Comparison of ENCODE assay signal across 14 cellular contexts in genomic region chr9:127846451-127847154, GRCh38. TPM values are rescaled to one million over a fixed set of nuclear protein-coding genes. Genes with fewer than 3 reads are reported as not detected.
A peak's percentile ranks its signal among the peaks of the same experiment; 100 is the strongest.
DNase-seq lines count a peak whose midpoint lies in the region; ATAC-seq, FAIRE-seq and TF ChIP-seq lines count a peak whose summit lies in the region.
"Had no signal": no experiment of that assay in that cellular context is flagged by ENCODE, and none has a peak within 500 bp of the region (broad histone marks: within the 10 kb centered on the region; RNA-seq: fewer than 3 reads in every experiment).

No MANE protein-coding gene starts in this region.

- peak overlapping the region; percentile 34; the same call in 1 of the 2 replicates for H3K9ac ChIP-seq in BLaER1
- H3K9ac ChIP-seq in kidney (ENCODE audit: low read length in 2 of 2): peak overlapping the region; percentile 2 to 62

- H3K27ac ChIP-seq in BLaER1 (peak overlapping the region; percentile 56; the same call in 1 of the 2 replicates), kidney (ENCODE audit: low read depth in 2 of 2, low read length in 2 of 2) (peak overlapping the region; percentile 90 to 91), sigmoid colon (peak overlapping the region; percentile 6 to 66 (median 56)), PC-9 (no peak overlapping the region)

- ATAC-seq in T-helper 17 cell: no peak
- ATAC-seq: GM12878 had no signal

- no peak for TF ChIP-seq POLR2A in sigmoid colon (IDR thresholded peaks at IDR 0.05)

- CTCF ChIA-PET in PC-9 (lab: Charles Lee): no interaction called here

- no peak overlapping the region for H3K27ac Mint-ChIP-seq in T-helper 17 cell
- H3K27ac Mint-ChIP-seq: activated CD4-positive, alpha-beta memory T cell treated with anti-CD3 and anti-CD28 coated beads for 36 hours; progenitor cell of endocrine pancreas had no signal

- H4K20me1 ChIP-seq in BLaER1 (peaks cover 60% of the 10 kb centered on the region), PC-9 (ENCODE audit: insufficient read depth) (no peaks in the 10 kb centered on the region)

- H3K9me2 ChIP-seq in PC-9 (ENCODE audit: insufficient read depth): no peaks in the 10 kb centered on the region

- H3K27me3 Mint-ChIP-seq in T-helper 17 cell: no peaks in the 10 kb centered on the region
- H3K27me3 Mint-ChIP-seq: activated CD4-positive, alpha-beta memory T cell treated with anti-CD3 and anti-CD28 coated beads for 36 hours; progenitor cell of endocrine pancreas had no signal

- H3K4me3 ChIP-seq in BLaER1 (no peak overlapping the region), choroid plexus epithelial cell (ENCODE audit: low read depth, low read length) (no peak overlapping the region), kidney (ENCODE audit: low read length in 2 of 2) (peak overlapping the region in 1 of 2 donors; percentile 45), sigmoid colon (no peak overlapping the region), PC-9 (no peak overlapping the region)
- H3K4me3 ChIP-seq: GM12878 had no signal

- H3K27me3 ChIP-seq in BLaER1 (no peaks in the 10 kb centered on the region), sigmoid colon (no peaks in the 10 kb centered on the region), PC-9 (ENCODE audit: insufficient read depth, low read depth) (no peaks in the 10 kb centered on the region)

- DNase-seq in choroid plexus epithelial cell (ENCODE audit: low read depth) (peak; percentile 30), kidney (no peak), sigmoid colon (no peak), NCI-H2227 (lab: John Stamatoyannopoulos, UW; ENCODE audit: unreplicated experiment) (no peak), PC-9 (no peak), T-helper 17 cell (no peak), iPS-NIHi7 (ENCODE audit: extremely low spot score) (no peak)
- DNase-seq: activated CD4-positive, alpha-beta memory T cell treated with anti-CD3 and anti-CD28 coated beads for 36 hours; DMS79; MM.1S; OCI-M1 had no signal

- intact Hi-C loops in kidney (cut with DNase I) (no loop called here), sigmoid colon (cut with DNase I) (no loop called here), PC-9 (cut with micrococcal nuclease; ENCODE audit: unreplicated experiment) (no loop called here)

- no peaks in the 10 kb centered on the region for H3K79me2 ChIP-seq in PC-9 (ENCODE audit: low read depth)

- H3K4me1 Mint-ChIP-seq in T-helper 17 cell: no peaks in the 10 kb centered on the region

- 0 out of 2 replicates have a peak, but pooled peaks cover 4% of the 10 kb centered on the region for H3F3A ChIP-seq in PC-9 (ENCODE audit: insufficient read depth, low read depth)

- BruUV-seq in PC-9 (replicated peaks; lab: Mats Ljungman, UMichigan): no TSS peak

- 70 to 76% methylated on average over 18 of the region's 18 CpGs for WGBS in sigmoid colon, 2 donors

- H3K36me3 Mint-ChIP-seq in T-helper 17 cell (ENCODE audit: low read depth): no peaks in the 10 kb centered on the region

- H3K4me3 Mint-ChIP-seq in T-helper 17 cell: no peak overlapping the region
- H3K4me3 Mint-ChIP-seq: activated CD4-positive, alpha-beta memory T cell treated with anti-CD3 and anti-CD28 coated beads for 36 hours had no signal

- H3K9me3 ChIP-seq in BLaER1 (peaks cover 32% of the 10 kb centered on the region), kidney (ENCODE audit: control insufficient read depth in 1 of 2, low read length in 2 of 2) (peaks cover 0 to 6% of the 10 kb centered on the region in 2 donors), sigmoid colon (peaks cover 0 to 2% (median under 1%) of the 10 kb centered on the region in 4 donors), PC-9 (ENCODE audit: insufficient read depth, low read depth) (peaks cover 18% of the 10 kb centered on the region), T-helper 17 cell (ENCODE audit: control insufficient read depth, low read length, poor library complexity, severe bottlenecking) (no peaks in the 10 kb centered on the region)

- H3K36me3 ChIP-seq in BLaER1 (peaks cover 93% of the 10 kb centered on the region), kidney (ENCODE audit: control insufficient read depth in 1 of 2, insufficient read depth in 2 of 2, low read length in 2 of 2) (peaks cover 0 to 18% of the 10 kb centered on the region in 2 donors), sigmoid colon (no peaks in the 10 kb centered on the region), PC-9 (ENCODE audit: low read depth) (peaks cover 5% of the 10 kb centered on the region; the same call in 1 of the 2 replicates)

- H2AFZ ChIP-seq in PC-9: no peak overlapping the region

- TF ChIP-seq EP300 in sigmoid colon (IDR thresholded peaks at IDR 0.05): no peak

- no peak for FAIRE-seq in kidney (lab: Jason Lieb, UNC)
- FAIRE-seq: GM12878 had no signal

- H3K4me1 ChIP-seq in BLaER1 (peaks cover 30% of the 10 kb centered on the region), kidney (ENCODE audit: control insufficient read depth in 1 of 2, insufficient read depth in 1 of 2, low read depth in 1 of 2, low read length in 2 of 2) (peaks cover 3 to 22% of the 10 kb centered on the region in 2 donors), sigmoid colon (peaks cover 0 to 5% (median 0%) of the 10 kb centered on the region in 4 donors), PC-9 (replicated peaks; ENCODE audit: insufficient read depth) (no peaks in the 10 kb centered on the region)

- TF ChIP-seq CTCF in choroid plexus epithelial cell (conservative IDR thresholded peaks at IDR 0.05; ENCODE audit: low read depth, low read length) (peak; percentile 18), kidney (IDR thresholded peaks at IDR 0.05; ENCODE audit: borderline replicate concordance, extremely low read depth, insufficient read depth) (no peak), sigmoid colon (IDR thresholded peaks at IDR 0.05) (no peak), PC-9 (conservative IDR thresholded peaks at IDR 0.05) (no peak)

- H3K4me2 ChIP-seq in BLaER1 (peak overlapping the region; percentile 48), PC-9 (no peak overlapping the region)

- POLR2A ChIA-PET in PC-9 (lab: Charles Lee; ENCODE audit: unreplicated experiment): interaction anchor here (0.5 kb wide), 1 partner anchor 54 kb away, joined by 4 read pairs; no protein-coding TSS in a partner anchor

RNA-seq across cellular contexts. Expression of gene ENG, which starts 7.9 kb away (rescaled TPM):
- 135 TPM for total RNA-seq in kidney
- 158 TPM for polyA plus RNA-seq in kidney (ENCODE audit: insufficient read depth, low read depth, low replicate concordance)
- total RNA-seq in sigmoid colon: 10 to 100 TPM; 17.1 to 28.5 (median 20.6) TPM
- 10 to 100 TPM in 2 of 3 donors, 1 to 10 TPM in 1; 5.4 to 50.4 (median 25.7) TPM for polyA plus RNA-seq in sigmoid colon
- total RNA-seq in PC-9 (2021): 18.4 and 23.1 TPM in 2 replicates
- total RNA-seq in T-helper 17 cell: 1 to 10 TPM; 3.2 to 6.4 TPM

RNA-seq across cellular contexts. Expression of gene AK1, which starts 30.9 kb away (rescaled TPM):
- total RNA-seq in kidney (77.9 TPM), sigmoid colon (10 to 100 TPM; 28.8 to 73.2 (median 48.7) TPM), PC-9 (2021) (84.5 and 86.8 TPM in 2 replicates), T-helper 17 cell (10 to 100 TPM; 35.9 to 66.5 TPM)
- polyA plus RNA-seq in kidney (ENCODE audit: insufficient read depth, low read depth, low replicate concordance) (185 TPM), sigmoid colon (100 to 1,000 TPM in 1 of 3 donors, 10 to 100 TPM in 2; 85.9 to 254 (median 85.9) TPM)

RNA-seq across cellular contexts. Expression of gene FPGS, which starts 43.9 kb away (rescaled TPM):
- total RNA-seq in kidney: 77.2 TPM
- polyA plus RNA-seq in kidney (ENCODE audit: insufficient read depth, low read depth, low replicate concordance): 44.0 TPM
- 10 to 100 TPM; 32.1 to 47.9 (median 35.8) TPM for total RNA-seq in sigmoid colon
- polyA plus RNA-seq in sigmoid colon: 10 to 100 TPM in 2 of 3 donors, 1 to 10 TPM in 1; 9.2 to 51.3 (median 16.8) TPM
- 152 and 191 TPM in 2 replicates for total RNA-seq in PC-9 (2021)
- total RNA-seq in T-helper 17 cell: 10 to 100 TPM; 71.2 to 80.6 TPM

RNA-seq across cellular contexts. Expression of gene ST6GALNAC6, which starts 52.8 kb away (rescaled TPM):
- total RNA-seq in kidney (74.6 TPM), sigmoid colon (100 to 1,000 TPM; 107 to 125 (median 114) TPM), PC-9 (2021) (23.3 and 27.6 TPM in 2 replicates), T-helper 17 cell (100 to 1,000 TPM in 1 of 2 donors, 10 to 100 TPM in 1; 74.5 to 108 TPM)
- polyA plus RNA-seq in kidney (ENCODE audit: insufficient read depth, low read depth, low replicate concordance) (75.0 TPM), sigmoid colon (100 to 1,000 TPM in 1 of 3 donors, 10 to 100 TPM in 2; 35.6 to 112 (median 87.1) TPM)
